In genomic region chr6:34196116-34196832, GRCh38 we compare ENCODE assay signal across 8 cellular contexts. TPM values are rescaled to one million over a fixed set of nuclear protein-coding genes. Genes with fewer than 3 reads are reported as not detected.
DNase-seq lines count a peak whose midpoint lies in the region; ATAC-seq and TF ChIP-seq lines count a peak whose summit lies in the region.

No MANE protein-coding gene starts in this region.

- H3K27me3 ChIP-seq in PC-9 (ENCODE audit: insufficient read depth, low read depth) (no peaks in the 10 kb centered on the region), fibroblast of lung (ENCODE audit: control insufficient read depth, insufficient read depth, low read length) (no peaks in the 10 kb centered on the region)

- peak overlapping the region; percentile 81 to 94 for H3K4me3 Mint-ChIP-seq in activated T-cell treated with anti-CD3 and anti-CD28 coated beads, Interleukin-2, amount 50 U/mL, for 72 hours
- H3K4me3 Mint-ChIP-seq in natural killer cell treated with Interleukin-12 subunit alpha and Interleukin-12 subunit beta and Interleukin-15 and Interleukin-18, amount 100 ng/mL, for 72 hours = peak overlapping the region; percentile 79
- peak overlapping the region; percentile 86 for H3K4me3 Mint-ChIP-seq in stimulated activated memory B cell treated with anti-CD40 and anti-IgM and Interleukin-4, amounts not matched to agents 10 μg/mL and 1 μg/mL and 100 μg/mL, for 72 hours

- no peak overlapping the region for H3K27ac Mint-ChIP-seq in activated T-cell treated with anti-CD3 and anti-CD28 coated beads, Interleukin-2, amount 50 U/mL, for 72 hours
- no peak overlapping the region for H3K27ac Mint-ChIP-seq in natural killer cell treated with Interleukin-12 subunit alpha and Interleukin-12 subunit beta and Interleukin-15 and Interleukin-18, amount 100 ng/mL, for 72 hours
- peak overlapping the region; percentile 74 for H3K27ac Mint-ChIP-seq in stimulated activated memory B cell treated with anti-CD40 and anti-IgM and Interleukin-4, amounts not matched to agents 10 μg/mL and 1 μg/mL and 100 μg/mL, for 72 hours

- no peaks in the 10 kb centered on the region for H3K36me3 Mint-ChIP-seq in activated T-cell treated with anti-CD3 and anti-CD28 coated beads, Interleukin-2, amount 50 U/mL, for 72 hours (ENCODE audit: insufficient read depth in 2 of 2)
- H3K36me3 Mint-ChIP-seq in natural killer cell treated with Interleukin-12 subunit alpha and Interleukin-12 subunit beta and Interleukin-15 and Interleukin-18, amount 100 ng/mL, for 72 hours = no peaks in the 10 kb centered on the region
- H3K36me3 Mint-ChIP-seq in stimulated activated memory B cell treated with anti-CD40 and anti-IgM and Interleukin-4, amounts not matched to agents 10 μg/mL and 1 μg/mL and 100 μg/mL, for 72 hours = no peaks in the 10 kb centered on the region

- H3K4me1 ChIP-seq in PC-9 (replicated peaks; ENCODE audit: insufficient read depth) (peaks cover 11% of the 10 kb centered on the region), fibroblast of lung (ENCODE audit: control insufficient read depth, extremely low read depth, insufficient read depth, low read length) (peaks cover 3% of the 10 kb centered on the region)

- no peaks in the 10 kb centered on the region for H4K20me1 ChIP-seq in PC-9 (ENCODE audit: insufficient read depth)
- no peaks in the 10 kb centered on the region for H4K20me1 ChIP-seq in fibroblast of lung (ENCODE audit: control insufficient read depth, extremely low read depth, insufficient read depth, low read length)

- TF ChIP-seq CTCF in PC-9 (conservative IDR thresholded peaks at IDR 0.05) = peak; percentile 94
- peak; percentile 81 to 85 for TF ChIP-seq CTCF in fibroblast of lung (conservative IDR thresholded peaks at IDR 0.05 in 1 of 2, IDR thresholded peaks at IDR 0.05 in 1 of 2; ENCODE audit: low read depth in 1 of 2, low read length in 2 of 2)

- H3K4me3 ChIP-seq in PC-9 (peak overlapping the region; percentile 55), fibroblast of lung (replicated peaks in 1 of 4; ENCODE audit: control extremely low read depth in 1 of 4, insufficient read depth in 1 of 4, low read depth in 3 of 4, low read length in 4 of 4) (peak overlapping the region; percentile 13 to 52 (median 43))

- intact Hi-C loops in PC-9 (cut with micrococcal nuclease; ENCODE audit: unreplicated experiment) = loop anchor here (1.0 to 2.0 kb wide), 5 partner anchors 31 to 413 kb away; partner anchors contain the start of gene NUDT3

- H3K4me2 ChIP-seq in PC-9 = peak overlapping the region; percentile 91
- H3K4me2 ChIP-seq in fibroblast of lung (ENCODE audit: extremely low read depth, insufficient read depth, low read length) = peak overlapping the region; percentile 61

- H3K36me3 ChIP-seq in PC-9 (ENCODE audit: low read depth) (no peaks in the 10 kb centered on the region), fibroblast of lung (ENCODE audit: control insufficient read depth, insufficient read depth, low read length) (no peaks in the 10 kb centered on the region)

- H3K27me3 Mint-ChIP-seq in activated T-cell treated with anti-CD3 and anti-CD28 coated beads, Interleukin-2, amount 50 U/mL, for 72 hours (ENCODE audit: low read depth) = no peaks in the 10 kb centered on the region
- peaks cover 0 to 7% of the 10 kb centered on the region in 2 donors for H3K27me3 Mint-ChIP-seq in natural killer cell treated with Interleukin-12 subunit alpha and Interleukin-12 subunit beta and Interleukin-15 and Interleukin-18, amount 100 ng/mL, for 72 hours
- no peaks in the 10 kb centered on the region for H3K27me3 Mint-ChIP-seq in stimulated activated memory B cell treated with anti-CD40 and anti-IgM and Interleukin-4, amounts not matched to agents 10 μg/mL and 1 μg/mL and 100 μg/mL, for 72 hours

- no peak overlapping the region for H3K9ac ChIP-seq in fibroblast of lung (ENCODE audit: insufficient read depth, low read length)

- CTCF ChIA-PET in PC-9 (lab: Charles Lee) = interaction anchor here (0.6 to 1.7 kb wide), 5 partner anchors 50 to 266 kb away, joined by 3 to 6 read pairs (median 6); no protein-coding TSS in a partner anchor

- H3K9me3 Mint-ChIP-seq in activated T-cell treated with anti-CD3 and anti-CD28 coated beads, Interleukin-2, amount 50 U/mL, for 72 hours = no peaks in the 10 kb centered on the region
- H3K9me3 Mint-ChIP-seq in natural killer cell treated with Interleukin-12 subunit alpha and Interleukin-12 subunit beta and Interleukin-15 and Interleukin-18, amount 100 ng/mL, for 72 hours = no peaks in the 10 kb centered on the region
- H3K9me3 Mint-ChIP-seq in stimulated activated memory B cell treated with anti-CD40 and anti-IgM and Interleukin-4, amounts not matched to agents 10 μg/mL and 1 μg/mL and 100 μg/mL, for 72 hours = no peaks in the 10 kb centered on the region

- H3K27ac ChIP-seq in PC-9 = no peak overlapping the region
- no peak overlapping the region for H3K27ac ChIP-seq in fibroblast of lung (ENCODE audit: insufficient read depth, low read length)

- peak overlapping the region; percentile 79 for H2AFZ ChIP-seq in PC-9
- H2AFZ ChIP-seq in fibroblast of lung (ENCODE audit: low read length) = peak overlapping the region; percentile 87

- H3K4me1 Mint-ChIP-seq in activated T-cell treated with anti-CD3 and anti-CD28 coated beads, Interleukin-2, amount 50 U/mL, for 72 hours (ENCODE audit: low read depth) = peaks cover 20% of the 10 kb centered on the region
- H3K4me1 Mint-ChIP-seq in natural killer cell treated with Interleukin-12 subunit alpha and Interleukin-12 subunit beta and Interleukin-15 and Interleukin-18, amount 100 ng/mL, for 72 hours (ENCODE audit: low read depth in 2 of 2) = peaks cover 0 to 4% of the 10 kb centered on the region in 2 donors
- peaks cover 10% of the 10 kb centered on the region for H3K4me1 Mint-ChIP-seq in stimulated activated memory B cell treated with anti-CD40 and anti-IgM and Interleukin-4, amounts not matched to agents 10 μg/mL and 1 μg/mL and 100 μg/mL, for 72 hours

- H3K9me3 ChIP-seq in PC-9 (ENCODE audit: insufficient read depth, low read depth) (no peaks in the 10 kb centered on the region), fibroblast of lung (ENCODE audit: control insufficient read depth, insufficient read depth, low read depth, low read length) (no peaks in the 10 kb centered on the region)

- peak; percentile 72 for ATAC-seq in HG03442 (IDR thresholded peaks at IDR 0.05; ENCODE audit: unreplicated experiment)
- ATAC-seq in activated T-cell treated with anti-CD3 and anti-CD28 coated beads, Interleukin-2, amount 50 U/mL, for 72 hours (replicated peaks in 1 of 2) = peak; percentile 98 to 99
- ATAC-seq in natural killer cell treated with Interleukin-12 subunit alpha and Interleukin-12 subunit beta and Interleukin-15 and Interleukin-18, amount 100 ng/mL, for 72 hours = peak; percentile 96 to 97
- ATAC-seq in stimulated activated memory B cell treated with anti-CD40 and anti-IgM and Interleukin-4, amounts not matched to agents 10 μg/mL and 1 μg/mL and 100 μg/mL, for 72 hours = peak; percentile 96

- peaks cover 15% of the 10 kb centered on the region; the same call in 1 of the 2 replicates for H3F3A ChIP-seq in PC-9 (ENCODE audit: insufficient read depth, low read depth)

- peak; percentile 41 for DNase-seq in NCI-H510A treated with DMSO at 0.1 percent for 48 hours (lab: John Stamatoyannopoulos, UW)
- DNase-seq in NCI-H510A (lab: John Stamatoyannopoulos, UW) = no peak
- DNase-seq in PC-9 = peak; percentile 38 to 82
- peak; percentile 90 to 94 for DNase-seq in activated T-cell treated with anti-CD3 and anti-CD28 coated beads, Interleukin-2, amount 50 U/mL, for 72 hours
- peak; percentile 51 to 69 for DNase-seq in fibroblast of lung (ENCODE audit: low read depth in 2 of 2)
- DNase-seq in natural killer cell treated with Interleukin-12 subunit alpha and Interleukin-12 subunit beta and Interleukin-15 and Interleukin-18, amount 100 ng/mL, for 72 hours (ENCODE audit: low spot score) = peak; percentile 89

- H3K79me2 ChIP-seq in PC-9 (ENCODE audit: low read depth) = no peaks in the 10 kb centered on the region
- H3K79me2 ChIP-seq in fibroblast of lung (ENCODE audit: control insufficient read depth, insufficient read depth, low read length) = no peaks in the 10 kb centered on the region

- H3K9me2 ChIP-seq in PC-9 (ENCODE audit: insufficient read depth) = no peaks in the 10 kb centered on the region

- BruUV-seq in PC-9 (replicated peaks; lab: Mats Ljungman, UMichigan) = no TSS peak

- POLR2A ChIA-PET in PC-9 (lab: Charles Lee; ENCODE audit: unreplicated experiment) = interaction anchor here (0.6 to 0.8 kb wide), 3 partner anchors 30 to 441 kb away, joined by 5 to 11 read pairs (median 9); partner anchors contain the start of gene HMGA1

RNA-seq across cellular contexts. Expression of gene HMGA1, which starts 40.4 kb away (rescaled TPM):
- total RNA-seq in PC-9 (2021) (1,825 and 1,951 TPM in 2 replicates), fibroblast of lung (70.6 and 121 TPM in 2 replicates)
- 100 to 1,000 TPM; 454 to 573 TPM for total RNA-seq in activated T-cell treated with anti-CD3 and anti-CD28 coated beads, Interleukin-2, amount 50 U/mL, for 72 hours
- polyA plus RNA-seq in fibroblast of lung = 29.6 and 213 TPM in 2 replicates
- polyA plus RNA-seq in fibroblast of lung (2012) = 195 and 1,020 TPM in 2 replicates
- 321 and 1,177 TPM in 2 replicates for polyA minus RNA-seq in fibroblast of lung (ENCODE audit: low replicate concordance)
- total RNA-seq in natural killer cell treated with Interleukin-12 subunit alpha and Interleukin-12 subunit beta and Interleukin-15 and Interleukin-18, amount 100 ng/mL, for 72 hours = 100 to 1,000 TPM; 151 to 556 TPM

RNA-seq across cellular contexts. Expression of gene GRM4, which starts 50.4 kb away (rescaled TPM):
- total RNA-seq in PC-9 (2021) = not detected in 2 replicates
- under 1 TPM in 1 of 2 donors, not detected in 1; 0.07 TPM for total RNA-seq in activated T-cell treated with anti-CD3 and anti-CD28 coated beads, Interleukin-2, amount 50 U/mL, for 72 hours
- total RNA-seq in fibroblast of lung = under 0.01 TPM in 2 replicates
- polyA plus RNA-seq in fibroblast of lung = not detected in 2 replicates
- polyA plus RNA-seq in fibroblast of lung (2012) = not detected in 2 replicates
- not detected in 2 replicates for polyA minus RNA-seq in fibroblast of lung (ENCODE audit: low replicate concordance)
- not detected for total RNA-seq in natural killer cell treated with Interleukin-12 subunit alpha and Interleukin-12 subunit beta and Interleukin-15 and Interleukin-18, amount 100 ng/mL, for 72 hours

RNA-seq across cellular contexts. Expression of gene SMIM29, which starts 52.5 kb away (rescaled TPM):
- total RNA-seq in PC-9 (2021) (32.8 and 35.2 TPM in 2 replicates), fibroblast of lung (26.5 and 36.3 TPM in 2 replicates)
- 10 to 100 TPM; 22.8 to 26.7 TPM for total RNA-seq in activated T-cell treated with anti-CD3 and anti-CD28 coated beads, Interleukin-2, amount 50 U/mL, for 72 hours
- 16.7 and 34.7 TPM in 2 replicates for polyA plus RNA-seq in fibroblast of lung
- 31.7 and 65.1 TPM in 2 replicates for polyA plus RNA-seq in fibroblast of lung (2012)
- 20.7 and 58.1 TPM in 2 replicates for polyA minus RNA-seq in fibroblast of lung (ENCODE audit: low replicate concordance)
- 10 to 100 TPM; 15.9 to 20.9 TPM for total RNA-seq in natural killer cell treated with Interleukin-12 subunit alpha and Interleukin-12 subunit beta and Interleukin-15 and Interleukin-18, amount 100 ng/mL, for 72 hours
